In the genomic region with DNA sequence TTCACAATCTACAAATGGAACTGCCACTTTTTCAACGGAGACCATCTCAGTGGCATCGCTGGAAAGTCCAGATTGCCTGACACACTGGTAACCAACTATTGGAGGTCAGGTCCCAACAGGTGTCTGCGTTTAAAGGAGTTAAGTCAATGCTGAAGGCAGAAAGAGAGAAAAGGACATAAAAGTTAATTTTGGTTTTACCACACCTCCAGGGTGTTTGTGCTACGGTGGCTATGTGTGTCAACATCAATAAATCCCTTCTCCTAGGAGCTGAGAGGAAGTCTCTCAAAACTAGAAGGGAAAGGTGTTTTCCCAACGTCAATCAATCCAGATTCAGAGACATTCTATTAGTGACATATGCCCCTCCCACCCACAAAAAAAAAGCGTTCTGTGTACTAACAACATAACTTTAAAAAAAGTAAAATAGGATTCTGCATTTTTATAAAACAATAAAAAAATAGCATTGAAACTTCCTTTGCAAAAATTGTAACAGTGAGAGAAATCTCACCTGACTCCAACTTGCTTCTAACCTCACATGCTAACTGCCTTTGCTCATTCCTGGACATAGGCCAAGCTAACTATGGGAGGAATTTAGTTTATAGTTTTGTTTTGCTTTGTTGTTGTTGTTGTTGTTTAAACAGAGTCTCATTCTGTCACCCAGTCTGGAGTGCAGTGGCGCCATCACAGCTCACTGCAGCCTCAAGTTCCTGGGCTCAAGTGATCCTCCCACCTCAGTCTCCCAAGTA, we compare ENCODE assay signal across 28 cellular contexts. TPM values are rescaled to one million over a fixed set of nuclear protein-coding genes. Genes with fewer than 3 reads are reported as not detected.
"Had no signal": no experiment of that assay in that cellular context is flagged by ENCODE, and none has a peak within 500 bp of the region (broad histone marks: within the 10 kb centered on the region; RNA-seq: fewer than 3 reads in every experiment).

No MANE protein-coding gene starts in this region.

- H3K4me1 ChIP-seq: left lung, lower lobe of right lung, neural progenitor cell, sigmoid colon, stomach, testis, thyroid gland, transverse colon, upper lobe of left lung had no signal

- H3K9me3 ChIP-seq: left lung, lower lobe of right lung, neutrophil, prostate gland, sigmoid colon, stomach, testis, thyroid gland, transverse colon, upper lobe of left lung had no signal

- ATAC-seq: left cardiac atrium; left lung; lower lobe of right lung; natural killer cell; right cardiac atrium; stimulated activated naive B cell treated with anti-CD40 and anti-IgM and Interleukin-4, amounts not matched to agents 10 μg/mL and 1 μg/mL and 100 μg/mL, for 72 hours; stimulated activated naive CD8-positive, alpha-beta T cell treated with anti-CD3 and anti-CD28 coated beads, Interleukin-15, Interleukin-2, amounts not matched to agents 100 U/mL and 50 U/mL, for 24 hours had no signal

- DNase-seq: hippocampal formation; kidney glomerular epithelial cell; left cardiac atrium; left lung; lower lobe of right lung; mesenchymal stem cell; naive B cell; natural killer cell; nephron progenitor cell; occipital lobe; retina; right cardiac atrium; sigmoid colon; stimulated activated CD4-positive, alpha-beta T cell treated with anti-CD3 and anti-CD28 coated beads, Interleukin-12 subunit alpha, Interleukin-12 subunit beta, amount 100 ng/mL, for 4 hours; stimulated activated CD4-positive, alpha-beta T cell treated with anti-CD3 and anti-CD28 coated beads, Interleukin-15, amount 100 ng/mL, for 24 hours; stimulated activated CD4-positive, alpha-beta T cell treated with anti-CD3 and anti-CD28 coated beads, Interleukin-2, amount 100 ng/mL, for 24 hours; stimulated activated CD4-positive, alpha-beta T cell treated with anti-CD3 and anti-CD28 coated beads, Interleukin-4, amount 100 ng/mL, for 1 hour; stimulated activated naive B cell treated with anti-CD40 and anti-IgM and Interleukin-4, amounts not matched to agents 10 μg/mL and 1 μg/mL and 100 μg/mL, for 72 hours; stimulated activated naive CD8-positive, alpha-beta T cell treated with anti-CD3 and anti-CD28 coated beads, Interleukin-15, Interleukin-2, amounts not matched to agents 100 U/mL and 50 U/mL, for 24 hours; stomach; testis; thyroid gland; transverse colon; upper lobe of left lung had no signal

- H2AFZ ChIP-seq: neural progenitor cell had no signal

- H3K4me2 ChIP-seq: neural progenitor cell had no signal

- H3K9ac ChIP-seq: neural progenitor cell had no signal

- H3K27me3 ChIP-seq: neural progenitor cell, sigmoid colon, stomach, testis, thyroid gland, transverse colon, upper lobe of left lung had no signal

- H3K36me3 ChIP-seq: left lung, lower lobe of right lung, neural progenitor cell, neutrophil, prostate gland, sigmoid colon, stomach, thyroid gland, transverse colon, upper lobe of left lung had no signal

- H3K4me3 ChIP-seq: left lung, lower lobe of right lung, neural progenitor cell, prostate gland, sigmoid colon, stomach, testis, thyroid gland, transverse colon, upper lobe of left lung had no signal

- H3K27ac ChIP-seq: left lung, lower lobe of right lung, neural progenitor cell, neutrophil, prostate gland, sigmoid colon, stomach, testis, thyroid gland, transverse colon, upper lobe of left lung had no signal

RNA-seq across cellular contexts. Expression of a gene that starts 58.7 kb away (rescaled TPM):
- total RNA-seq: osteocyte had no signal
